Comparison of ENCODE assay signal across 1 cellular context in genomic region chr5:57174850-57175525, GRCh38.
A peak's percentile ranks its signal among the peaks of the same experiment; 100 is the strongest.
TF ChIP-seq lines count a peak whose summit lies in the region.

No MANE protein-coding gene starts in this region.

TF ChIP-seq in HepG2, 621 proteins besides CTCF, POLR2A, EP300 and RAD21 (continued from another document):
- TF ChIP-seq RERE (CRISPR knock-in tag; IDR thresholded peaks at IDR 0.05; ENCODE audit: low read depth): no peak
- TF ChIP-seq CCDC6 (CRISPR knock-in tag; IDR thresholded peaks at IDR 0.05): no peak
- 0 out of 2 replicates have a peak, but pooled peaks have one; percentile 6 for TF ChIP-seq NR2C2 (CRISPR knock-in tag; IDR thresholded peaks at IDR 0.05; ENCODE audit: borderline replicate concordance)
- TF ChIP-seq PRDM4 (CRISPR knock-in tag; IDR thresholded peaks at IDR 0.05; ENCODE audit: borderline replicate concordance): no peak
- TF ChIP-seq CENPBD1 (CRISPR knock-in tag; IDR thresholded peaks at IDR 0.05; ENCODE audit: borderline replicate concordance, low read depth): no peak
- TF ChIP-seq KAT8 (CRISPR knock-in tag; IDR thresholded peaks at IDR 0.05): no peak
